ENCODE assay signal across 1 cellular context in genomic region chr19:3547301-3547731, GRCh38.
TF ChIP-seq lines count a peak whose summit lies in the region.

No MANE protein-coding gene starts in this region.

TF ChIP-seq in HEK293, 187 proteins besides CTCF, POLR2A, EP300 and RAD21 (continued from another document):
- TF ChIP-seq ZNF280D (tag by site-specific recombination; IDR thresholded peaks at IDR 0.05), result no peak
- TF ChIP-seq ZNF311 (tag by site-specific recombination; IDR thresholded peaks at IDR 0.05; ENCODE audit: borderline replicate concordance), result no peak
- TF ChIP-seq ZNF394 (tag by site-specific recombination; IDR thresholded peaks at IDR 0.05; ENCODE audit: borderline replicate concordance), result no peak
- TF ChIP-seq HIC1 (tag by site-specific recombination; IDR thresholded peaks at IDR 0.05), result peak; percentile 82
- no peak for TF ChIP-seq ZNF768 (tag by site-specific recombination; IDR thresholded peaks at IDR 0.05)
- no peak for TF ChIP-seq GLIS1 (tag by site-specific recombination; IDR thresholded peaks at IDR 0.05)
